9 cellular contexts compared by ENCODE assay signal in the genomic region with DNA sequence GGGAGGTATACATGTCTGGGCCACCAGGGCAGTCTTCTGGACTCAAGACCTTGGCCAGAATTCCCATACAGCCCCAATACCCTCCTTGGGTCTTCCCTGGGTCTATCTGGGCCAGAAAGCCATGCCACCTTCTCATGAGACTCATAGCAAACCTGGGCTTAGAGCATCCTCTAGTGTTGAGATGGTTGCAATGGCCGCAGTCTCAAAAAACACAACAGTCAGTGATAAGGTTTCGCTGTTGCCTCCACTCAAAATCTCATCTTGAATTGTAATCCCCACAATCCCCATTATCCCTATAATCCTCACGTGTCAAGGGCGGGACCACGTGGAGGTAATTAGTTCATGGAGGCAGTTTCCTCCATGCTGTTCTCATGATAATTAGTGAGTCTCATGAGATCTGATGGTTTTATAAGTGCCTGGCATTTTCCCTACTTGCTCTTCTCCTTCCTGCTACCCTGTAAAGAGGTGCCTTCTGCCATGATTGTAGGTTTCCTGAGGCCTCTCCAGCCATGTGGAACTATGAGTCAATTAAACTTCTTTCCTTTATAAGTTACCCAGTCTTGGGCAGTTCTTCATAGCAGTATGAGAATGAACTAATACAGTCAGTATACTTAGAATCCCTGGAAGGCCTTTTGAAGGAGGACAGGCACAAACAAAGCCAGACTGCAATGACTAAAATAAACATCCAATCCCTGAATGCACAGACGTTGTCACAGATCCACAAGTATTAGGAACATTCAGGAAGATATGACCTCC.
A peak's percentile ranks its signal among the peaks of the same experiment; 100 is the strongest.
DNase-seq lines count a peak whose midpoint lies in the region; ATAC-seq, FAIRE-seq and TF ChIP-seq lines count a peak whose summit lies in the region.
"Had no signal": no experiment of that assay in that cellular context is flagged by ENCODE, and none has a peak within 500 bp of the region (broad histone marks: within the 10 kb centered on the region; RNA-seq: fewer than 3 reads in every experiment).

No MANE protein-coding gene starts in this region.

- no peak overlapping the region for H3K27ac Mint-ChIP-seq in Calu3 (ENCODE audit: unreplicated experiment)
- H3K27ac Mint-ChIP-seq: activated B cell treated with CpG ODN at 0.5 μM for 24 hours had no signal

- TF ChIP-seq CTCF in Calu3 (IDR thresholded peaks at IDR 0.05; ENCODE audit: unreplicated experiment), result no peak
- peak in 3 of 4 donors; percentile 22 to 37 (median 37) for TF ChIP-seq CTCF in pancreas (IDR thresholded peaks at IDR 0.05)

- no peaks in the 10 kb centered on the region for H3K4me1 Mint-ChIP-seq in Calu3 (ENCODE audit: low read depth, unreplicated experiment)
- H3K4me1 Mint-ChIP-seq: activated B cell treated with CpG ODN at 0.5 μM for 24 hours had no signal

- intact Hi-C loops in Calu3 (cut with micrococcal nuclease; ENCODE audit: unreplicated experiment) (loop anchor here (1.0 to 5.0 kb wide), 3 partner anchors 51 to 355 kb away; a partner anchor contains a TSS), pancreas (cut with DNase I) (no loop called here)

- H3K36me3 ChIP-seq in pancreas, result no peaks in the 10 kb centered on the region

- no TSS peak for BruUV-seq in Calu3 (replicated peaks; lab: Mats Ljungman, UMichigan)

- H3K9me3 Mint-ChIP-seq in Calu3 (ENCODE audit: low read depth, unreplicated experiment), result no peaks in the 10 kb centered on the region

- DNase-seq in Calu3 (peak; percentile 23), RKO (ENCODE audit: low spot score) (peak; percentile 40), fibroblast of peridontal ligament (ENCODE audit: extremely low read depth) (peak; percentile 46), pancreas (peak in 3 of 6 donors; percentile 14 to 25 (median 21))
- DNase-seq in stimulated activated CD4-positive, alpha-beta T cell treated with anti-CD3 and anti-CD28 coated beads, Interleukin-2, amount 100 ng/mL, for 24 hours, result no peak
- DNase-seq: activated B cell treated with CpG ODN at 0.5 μM for 24 hours had no signal

- no peak for FAIRE-seq in pancreas (lab: Jason Lieb, UNC)

- 35 to 38% methylated on average over 6 of the region's 6 CpGs for WGBS in pancreas, 2 donors

- H3K4me1 ChIP-seq in pancreas, result peaks cover 0 to 8% (median 7%) of the 10 kb centered on the region in 3 donors

- no peaks in the 10 kb centered on the region for H3K9me3 ChIP-seq in pancreas

- peak overlapping the region in 1 of 4 donors; percentile 48 for H3K27ac ChIP-seq in pancreas

- peak; percentile 76 for ATAC-seq in GM18519 (IDR thresholded peaks at IDR 0.05; ENCODE audit: low FRiP score, unreplicated experiment)
- ATAC-seq in HG03432 (IDR thresholded peaks at IDR 0.05; ENCODE audit: unreplicated experiment), result peak; percentile 68
- peak; percentile 64 to 85 (median 78) for ATAC-seq in pancreas
- no peak for ATAC-seq in HG03135 (IDR thresholded peaks at IDR 0.05; ENCODE audit: unreplicated experiment)

- H3K27me3 Mint-ChIP-seq in Calu3 (ENCODE audit: unreplicated experiment), result no peaks in the 10 kb centered on the region

- H3K36me3 Mint-ChIP-seq in Calu3 (ENCODE audit: insufficient read depth, unreplicated experiment), result no peaks in the 10 kb centered on the region

- H3K4me3 ChIP-seq in pancreas, result no peak overlapping the region

- H3K27me3 ChIP-seq in pancreas, result no peaks in the 10 kb centered on the region

- CTCF ChIA-PET in Calu3 (lab: Charles Lee), result no interaction called here

- H3K4me3 Mint-ChIP-seq in Calu3 (ENCODE audit: low read depth, unreplicated experiment), result no peak overlapping the region
- H3K4me3 Mint-ChIP-seq: activated B cell treated with CpG ODN at 0.5 μM for 24 hours had no signal

Comparison
In these comparisons a context has a peak if more than half of its experiments do, and no peak if none do; other contexts are left out.
1. DNase-seq: peak in Calu3 (single experiment), RKO (single experiment) and fibroblast of peridontal ligament (single experiment); none in stimulated activated CD4-positive, alpha-beta T cell treated with anti-CD3 and anti-CD28 coated beads, Interleukin-2, amount 100 ng/mL, for 24 hours (0 of 2).